In genomic region chr20:17706632-17707031, GRCh38 we compare ENCODE assay signal across 33 cellular contexts. TPM values are rescaled to one million over a fixed set of nuclear protein-coding genes. Genes with fewer than 3 reads are reported as not detected.
"Had no signal": no experiment of that assay in that cellular context is flagged by ENCODE, and none has a peak within 500 bp of the region (broad histone marks: within the 10 kb centered on the region; RNA-seq: fewer than 3 reads in every experiment).

No MANE protein-coding gene starts in this region.

- H3K27me3 ChIP-seq: adrenal gland, body of pancreas, cardiac muscle cell, esophagus muscularis mucosa, foreskin keratinocyte, gastrocnemius medialis had no signal

- ATAC-seq: activated CD4-positive, alpha-beta T cell treated with anti-CD3 and anti-CD28 coated beads for 36 hours; activated CD8-positive, alpha-beta memory T cell treated with anti-CD3 and anti-CD28 coated beads, Interleukin-2, amount 10 ng/mL, durations not matched to agents 7 days and 5 days; activated CD8-positive, alpha-beta T cell treated with anti-CD3 and anti-CD28 coated beads, Interleukin-2, amount 10 ng/mL, durations not matched to agents 7 days and 5 days; activated naive CD8-positive, alpha-beta T cell treated with anti-CD3 and anti-CD28 coated beads, Interleukin-2, amount 50 U/mL, for 24 hours; body of pancreas; foreskin keratinocyte; gastrocnemius medialis; T-helper 17 cell had no signal

- DNase-seq: activated CD4-positive, alpha-beta memory T cell treated with anti-CD3 and anti-CD28 coated beads for 36 hours; activated CD4-positive, alpha-beta T cell treated with anti-CD3 and anti-CD28 coated beads for 36 hours; activated CD4-positive, alpha-beta T cell treated with anti-CD3 and anti-CD28 coated beads, Interleukin-2, amount 10 ng/mL, durations not matched to agents 24 days and 14 days; activated CD4-positive, CD25-positive, alpha-beta regulatory T cell; activated CD4-positive, CD25-positive, alpha-beta regulatory T cell treated with anti-CD3 and anti-CD28 coated beads, Interleukin-2, amount 50 U/mL, for 72 hours; activated CD8-positive, alpha-beta memory T cell treated with anti-CD3 and anti-CD28 coated beads, Interleukin-2, amount 10 ng/mL, durations not matched to agents 7 days and 5 days; activated CD8-positive, alpha-beta memory T cell treated with anti-CD3 and anti-CD28 coated beads, Interleukin-2, amount 50 U/mL, for 4 hours; activated CD8-positive, alpha-beta T cell treated with anti-CD3 and anti-CD28 coated beads, Interleukin-2, amount 10 ng/mL, durations not matched to agents 7 days and 5 days; activated effector memory CD4-positive, alpha-beta T cell treated with anti-CD3 and anti-CD28 coated beads, Interleukin-2, amount 50 U/mL, for 16 hours; activated naive CD4-positive, alpha-beta T cell treated with anti-CD3 and anti-CD28 coated beads for 36 hours; activated naive CD8-positive, alpha-beta T cell treated with anti-CD3 and anti-CD28 coated beads for 36 hours; activated naive CD8-positive, alpha-beta T cell treated with anti-CD3 and anti-CD28 coated beads, Interleukin-2, amount 50 U/mL, for 24 hours; activated T-cell treated with anti-CD3 and anti-CD28 coated beads, Interleukin-2, amount 50 U/mL, for 1 hour; activated T-cell treated with anti-CD3 and anti-CD28 coated beads, Interleukin-2, amount 50 U/mL, for 48 hours; adrenal gland; amygdala; aorta; dorsolateral prefrontal cortex; effector memory CD4-positive, alpha-beta T cell; erythroblast; foreskin keratinocyte; gastrocnemius medialis; T-helper 1 cell; T-helper 17 cell; T1000 had no signal

- H3K9me3 ChIP-seq: adrenal gland, body of pancreas, esophagus muscularis mucosa, gastrocnemius medialis had no signal

- H3K36me3 ChIP-seq: adrenal gland, cardiac muscle cell, esophagus muscularis mucosa, gastrocnemius medialis had no signal

- H3K27ac ChIP-seq: adrenal gland, cardiac muscle cell, coronary artery, dorsolateral prefrontal cortex, esophagus muscularis mucosa, foreskin keratinocyte, gastrocnemius medialis had no signal

- H3K4me3 ChIP-seq: adrenal gland, body of pancreas, cardiac muscle cell, coronary artery, dorsolateral prefrontal cortex, esophagus muscularis mucosa, gastrocnemius medialis had no signal

- H3K4me1 ChIP-seq: adrenal gland, foreskin keratinocyte, gastrocnemius medialis had no signal

RNA-seq across cellular contexts. Expression of gene BANF2, which starts 6.9 kb away (rescaled TPM):
- total RNA-seq: activated CD4-positive, alpha-beta memory T cell treated with anti-CD3 and anti-CD28 coated beads for 36 hours; activated CD4-positive, alpha-beta T cell treated with anti-CD3 and anti-CD28 coated beads for 36 hours; activated CD4-positive, alpha-beta T cell treated with anti-CD3 and anti-CD28 coated beads, Interleukin-2, amount 10 ng/mL, durations not matched to agents 24 days and 14 days; activated CD8-positive, alpha-beta memory T cell treated with anti-CD3 and anti-CD28 coated beads for 36 hours; activated CD8-positive, alpha-beta memory T cell treated with anti-CD3 and anti-CD28 coated beads, Interleukin-2, amount 10 ng/mL, durations not matched to agents 7 days and 5 days; activated CD8-positive, alpha-beta T cell treated with anti-CD3 and anti-CD28 coated beads, Interleukin-2, amount 10 ng/mL, durations not matched to agents 7 days and 5 days; activated naive CD4-positive, alpha-beta T cell treated with anti-CD3 and anti-CD28 coated beads for 36 hours; activated naive CD8-positive, alpha-beta T cell treated with anti-CD3 and anti-CD28 coated beads for 36 hours; activated T-helper 1 cell treated with anti-CD3 and anti-CD28 coated beads, Interleukin-12 subunit alpha, Interleukin-12 subunit beta, Interleukin-2, Interleukin-4 antibody, amounts not matched to agents 30 ng/mL and 10 ng/mL and 1 ng/mL, durations not matched to agents 14 hours and 24 hours and 36 hours; activated T-helper 2 cell treated with anti-CD3 and anti-CD28 coated beads, Interferon-gamma antibody, Interleukin-2, Interleukin-4, amounts not matched to agents 10 μg/mL and 5 μg/mL and 100 μg/mL, durations not matched to agents 14 hours and 24 hours and 36 hours; adrenal gland; aorta; cardiac muscle cell; cerebellum; dorsolateral prefrontal cortex; esophagus muscularis mucosa; foreskin keratinocyte; gastrocnemius medialis; T-helper 17 cell had no signal
- polyA plus RNA-seq: adrenal gland, aorta, cardiac muscle cell, foreskin keratinocyte had no signal
